Comparison of ENCODE assay signal across 8 cellular contexts in genomic region chr12:25957898-25958253, GRCh38.
DNase-seq lines count a peak whose midpoint lies in the region; ATAC-seq and TF ChIP-seq lines count a peak whose summit lies in the region.

No MANE protein-coding gene starts in this region.

- ATAC-seq in GM21737 (IDR thresholded peaks at IDR 0.05; ENCODE audit: unreplicated experiment) (no peak), HG03354 (IDR thresholded peaks at IDR 0.05; ENCODE audit: poor library complexity, severe bottlenecking, unreplicated experiment) (no peak)

- H3K36me3 ChIP-seq in ES-I3 (ENCODE audit: insufficient read depth, low read length): no peaks in the 10 kb centered on the region

- peaks cover 16% of the 10 kb centered on the region for H3K4me1 ChIP-seq in ES-I3 (ENCODE audit: insufficient read depth, low read length)

- H3K9me3 ChIP-seq in ES-I3 (ENCODE audit: control insufficient read depth, insufficient read depth, low read length): no peaks in the 10 kb centered on the region

- H3K4me3 ChIP-seq in astrocyte of the cerebellum (ENCODE audit: low read depth, low read length): peak overlapping the region; percentile 77

- peak overlapping the region; percentile 94 for H3K9ac ChIP-seq in ES-I3 (ENCODE audit: low read depth, low read length)

- TF ChIP-seq CTCF in astrocyte of the cerebellum (IDR thresholded peaks at IDR 0.05; ENCODE audit: low read depth, low read length, missing control alignments): no peak

- DNase-seq in HuH-7.5 (ENCODE audit: low spot score) (peak; percentile 37), astrocyte of the cerebellum (ENCODE audit: low read depth) (no peak), iPS-NIHi7 (ENCODE audit: extremely low spot score) (peak; percentile 21), hypothalamus (lab: John Stamatoyannopoulos, UW) (no peak)
- DNase-seq in stimulated activated CD8-positive, alpha-beta memory T cell treated with anti-CD3 and anti-CD28 coated beads, Interleukin-4, amount 100 ng/mL, for 48 hours: peak; percentile 27

- in situ Hi-C loops in astrocyte of the cerebellum (cut with HindIII; ENCODE audit: low sequenced_read_pairs): no loop called here

Comparison
In these comparisons a context has a peak if more than half of its experiments do, and no peak if none do; other contexts are left out.
1. DNase-seq: peak in HuH-7.5 (single experiment), iPS-NIHi7 (single experiment) and stimulated activated CD8-positive, alpha-beta memory T cell treated with anti-CD3 and anti-CD28 coated beads, Interleukin-4, amount 100 ng/mL, for 48 hours (single experiment); none in astrocyte of the cerebellum (single experiment) and hypothalamus (0 of 51).